ENCODE assay signal across 9 cellular contexts in genomic region chr10:9209105-9209798, GRCh38.
DNase-seq lines count a peak whose midpoint lies in the region; ATAC-seq and TF ChIP-seq lines count a peak whose summit lies in the region.
"Had no signal": no experiment of that assay in that cellular context is flagged by ENCODE, and none has a peak within 500 bp of the region (broad histone marks: within the 10 kb centered on the region; RNA-seq: fewer than 3 reads in every experiment).

No MANE protein-coding gene starts in this region.

- H3K9me3 ChIP-seq in Peyer's patch = no peaks in the 10 kb centered on the region

- TF ChIP-seq CTCF in Peyer's patch (IDR thresholded peaks at IDR 0.05) (peak; percentile 68 to 87 (median 76)), foreskin keratinocyte (conservative IDR thresholded peaks at IDR 0.05) (peak; percentile 89), omental fat pad (IDR thresholded peaks at IDR 0.05) (peak in 1 of 3 donors; percentile 78)

- intact Hi-C loops in activated T-helper 2 cell treated with anti-CD3 and anti-CD28 coated beads, Interferon-gamma antibody, Interleukin-2, Interleukin-4, amounts not matched to agents 10 μg/mL and 5 μg/mL and 100 μg/mL, durations not matched to agents 14 hours and 24 hours and 36 hours (cut with micrococcal nuclease) = loop anchor here (1.0 to 5.0 kb wide), 6 partner anchors 93 to 1337 kb away; no protein-coding TSS in a partner anchor

- H3K36me3 Mint-ChIP-seq in activated T-helper 2 cell treated with anti-CD3 and anti-CD28 coated beads, Interferon-gamma antibody, Interleukin-2, Interleukin-4, amounts not matched to agents 10 μg/mL and 5 μg/mL and 100 μg/mL, durations not matched to agents 14 hours and 24 hours and 36 hours (ENCODE audit: low read depth) = no peaks in the 10 kb centered on the region

- H3K4me3 ChIP-seq in Peyer's patch = no peak overlapping the region

- no peak for TF ChIP-seq POLR2A in Peyer's patch (IDR thresholded peaks at IDR 0.05)

- peak overlapping the region; percentile 61 for H3K27ac Mint-ChIP-seq in activated T-helper 2 cell treated with anti-CD3 and anti-CD28 coated beads, Interferon-gamma antibody, Interleukin-2, Interleukin-4, amounts not matched to agents 10 μg/mL and 5 μg/mL and 100 μg/mL, durations not matched to agents 14 hours and 24 hours and 36 hours

- peaks cover 16% of the 10 kb centered on the region for H3K4me1 Mint-ChIP-seq in activated T-helper 2 cell treated with anti-CD3 and anti-CD28 coated beads, Interferon-gamma antibody, Interleukin-2, Interleukin-4, amounts not matched to agents 10 μg/mL and 5 μg/mL and 100 μg/mL, durations not matched to agents 14 hours and 24 hours and 36 hours (ENCODE audit: low read depth)

- H3K4me3 Mint-ChIP-seq in activated T-helper 2 cell treated with anti-CD3 and anti-CD28 coated beads, Interferon-gamma antibody, Interleukin-2, Interleukin-4, amounts not matched to agents 10 μg/mL and 5 μg/mL and 100 μg/mL, durations not matched to agents 14 hours and 24 hours and 36 hours (ENCODE audit: low read depth) = no peak overlapping the region

- peak; percentile 43 for DNase-seq in AG08396 (ENCODE audit: low spot score)
- peak; percentile 34 to 76 (median 64) for DNase-seq in Peyer's patch
- peak; percentile 60 for DNase-seq in activated T-helper 2 cell treated with anti-CD3 and anti-CD28 coated beads, Interferon-gamma antibody, Interleukin-2, Interleukin-4, amounts not matched to agents 10 μg/mL and 5 μg/mL and 100 μg/mL, durations not matched to agents 14 hours and 24 hours and 36 hours (ENCODE audit: low spot score)
- peak in 1 of 2 donors; percentile 44 for DNase-seq in foreskin keratinocyte
- DNase-seq in omental fat pad (ENCODE audit: low spot score) = peak; percentile 44
- DNase-seq in superior temporal gyrus (ENCODE audit: extremely low spot score) = peak; percentile 91

- ATAC-seq in GM18519 (IDR thresholded peaks at IDR 0.05; ENCODE audit: low FRiP score, unreplicated experiment) (peak; percentile 82), HG03175 (IDR thresholded peaks at IDR 0.05; ENCODE audit: unreplicated experiment) (peak; percentile 90), foreskin keratinocyte (peak; percentile 55), omental fat pad (ENCODE audit: low FRiP score) (no peak)

- no peaks in the 10 kb centered on the region for H3K36me3 ChIP-seq in Peyer's patch

- H3K27ac ChIP-seq in Peyer's patch (no peak overlapping the region), foreskin keratinocyte (no peak overlapping the region)
- H3K27ac ChIP-seq: HL-60 had no signal

- H3K27me3 ChIP-seq in Peyer's patch (no peaks in the 10 kb centered on the region), foreskin keratinocyte (no peaks in the 10 kb centered on the region)

- no peaks in the 10 kb centered on the region for H3K9me3 Mint-ChIP-seq in activated T-helper 2 cell treated with anti-CD3 and anti-CD28 coated beads, Interferon-gamma antibody, Interleukin-2, Interleukin-4, amounts not matched to agents 10 μg/mL and 5 μg/mL and 100 μg/mL, durations not matched to agents 14 hours and 24 hours and 36 hours

- H3K4me1 ChIP-seq in Peyer's patch = no peaks in the 10 kb centered on the region
- no peaks in the 10 kb centered on the region for H3K4me1 ChIP-seq in foreskin keratinocyte

- no peaks in the 10 kb centered on the region for H3K27me3 Mint-ChIP-seq in activated T-helper 2 cell treated with anti-CD3 and anti-CD28 coated beads, Interferon-gamma antibody, Interleukin-2, Interleukin-4, amounts not matched to agents 10 μg/mL and 5 μg/mL and 100 μg/mL, durations not matched to agents 14 hours and 24 hours and 36 hours (ENCODE audit: low read depth)
